In the genomic region with DNA sequence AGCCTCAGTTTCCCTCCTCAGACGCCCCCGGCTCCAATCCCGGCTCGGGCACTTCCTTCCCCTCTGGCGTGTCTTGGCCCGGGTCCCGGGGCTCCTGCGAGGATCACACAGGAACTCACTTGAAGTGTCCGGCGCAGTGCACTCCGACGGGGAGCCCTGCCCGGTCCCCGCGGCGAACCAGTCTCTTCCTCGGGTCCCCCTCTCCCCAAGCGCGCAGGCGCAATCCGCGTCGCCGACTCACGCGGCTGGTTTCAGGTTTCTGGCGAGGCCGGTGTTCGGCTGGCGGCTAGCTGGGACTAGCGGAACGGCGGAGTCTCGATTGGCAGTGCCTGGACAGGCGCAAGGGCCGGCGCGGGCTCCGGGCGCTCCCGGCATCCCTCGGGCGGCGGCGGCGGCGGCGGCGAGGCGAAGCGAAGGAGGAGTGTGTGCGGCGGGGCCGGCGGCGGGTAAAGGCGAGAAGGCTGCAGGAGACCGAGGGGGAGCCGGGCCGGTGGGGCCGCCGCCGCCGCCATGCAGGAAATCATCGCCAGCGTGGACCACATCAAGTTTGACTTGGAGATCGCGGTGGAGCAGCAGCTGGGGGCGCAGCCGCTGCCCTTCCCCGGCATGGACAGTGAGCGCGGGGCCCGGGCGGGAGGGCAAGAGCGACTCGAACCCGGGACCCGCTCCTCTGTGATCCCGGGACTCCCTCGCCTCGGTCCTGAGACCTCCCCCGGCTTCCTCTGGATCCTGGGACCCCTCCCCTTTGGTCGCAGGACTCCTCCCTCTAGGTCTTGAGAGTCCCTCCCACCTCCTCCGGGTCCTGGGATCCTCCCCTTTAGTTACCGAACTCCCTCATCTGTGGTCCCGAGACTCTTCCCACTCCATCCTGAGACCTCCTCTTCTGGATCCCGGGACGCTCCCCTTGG, we compare ENCODE assay signal across 1 cellular context.
TF ChIP-seq lines count a peak whose summit lies in the region.

A gene (plus strand): TSS at position 371 of the 908 bp plus-strand sequence. CDS start 140 bp downstream, at position 511.
A gene with protein sequence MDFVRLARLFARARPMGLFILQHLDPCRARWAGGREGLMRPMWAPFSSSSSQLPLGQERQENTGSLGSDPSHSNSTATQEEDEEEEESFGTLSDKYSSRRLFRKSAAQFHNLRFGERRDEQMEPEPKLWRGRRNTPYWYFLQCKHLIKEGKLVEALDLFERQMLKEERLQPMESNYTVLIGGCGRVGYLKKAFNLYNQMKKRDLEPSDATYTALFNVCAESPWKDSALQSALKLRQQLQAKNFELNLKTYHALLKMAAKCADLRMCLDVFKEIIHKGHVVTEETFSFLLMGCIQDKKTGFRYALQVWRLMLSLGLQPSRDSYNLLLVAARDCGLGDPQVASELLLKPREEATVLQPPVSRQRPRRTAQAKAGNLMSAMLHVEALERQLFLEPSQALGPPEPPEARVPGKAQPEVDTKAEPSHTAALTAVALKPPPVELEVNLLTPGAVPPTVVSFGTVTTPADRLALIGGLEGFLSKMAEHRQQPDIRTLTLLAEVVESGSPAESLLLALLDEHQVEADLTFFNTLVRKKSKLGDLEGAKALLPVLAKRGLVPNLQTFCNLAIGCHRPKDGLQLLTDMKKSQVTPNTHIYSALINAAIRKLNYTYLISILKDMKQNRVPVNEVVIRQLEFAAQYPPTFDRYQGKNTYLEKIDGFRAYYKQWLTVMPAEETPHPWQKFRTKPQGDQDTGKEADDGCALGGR (minus strand): TSS at position 226 of the 908 bp plus-strand sequence. CDS start 3,556 bp downstream, outside the sequence.

TF ChIP-seq in HepG2, 621 proteins besides CTCF, POLR2A, EP300 and RAD21 (continued from another document and continues in another):
- TF ChIP-seq ZC3H4 (CRISPR knock-in tag; IDR thresholded peaks at IDR 0.05; ENCODE audit: borderline replicate concordance) (no peak), XBP1 (CRISPR knock-in tag; IDR thresholded peaks at IDR 0.05) (no peak), ZNF335 (CRISPR knock-in tag; IDR thresholded peaks at IDR 0.05) (peak; percentile 96), ZNF83 (CRISPR knock-in tag; IDR thresholded peaks at IDR 0.05; ENCODE audit: borderline replicate concordance) (no peak; the same call in 1 of the 2 replicates), JUND (CRISPR knock-in tag; IDR thresholded peaks at IDR 0.05) (peak; percentile 30; the same call in 1 of the 2 replicates), ZNF367 (CRISPR knock-in tag; IDR thresholded peaks at IDR 0.05; ENCODE audit: borderline replicate concordance) (no peak), KDM1A (CRISPR knock-in tag; IDR thresholded peaks at IDR 0.05) (no peak), GZF1 (CRISPR knock-in tag; IDR thresholded peaks at IDR 0.05) (no peak; the same call in 1 of the 2 replicates), ARHGAP35 (CRISPR knock-in tag; IDR thresholded peaks at IDR 0.05; ENCODE audit: borderline replicate concordance) (peak; percentile 66; the same call in 1 of the 2 replicates), ZNF674 (CRISPR knock-in tag; IDR thresholded peaks at IDR 0.05; ENCODE audit: low read depth) (0 out of 2 replicates have a peak, but pooled peaks have one; percentile 62), YEATS2 (CRISPR knock-in tag; IDR thresholded peaks at IDR 0.05; ENCODE audit: borderline replicate concordance) (peak; percentile 89), PAWR (CRISPR knock-in tag; IDR thresholded peaks at IDR 0.05; ENCODE audit: borderline replicate concordance) (no peak), WIZ (CRISPR knock-in tag; IDR thresholded peaks at IDR 0.05) (no peak; the same call in 1 of the 2 replicates), GTF2F1 (IDR thresholded peaks at IDR 0.05; ENCODE audit: low read length) (no peak), MYNN (CRISPR knock-in tag; IDR thresholded peaks at IDR 0.05; ENCODE audit: low read depth) (no peak), NKX3-1 (CRISPR knock-in tag; IDR thresholded peaks at IDR 0.05) (no peak), ZNF850 (CRISPR knock-in tag; conservative IDR thresholded peaks at IDR 0.05) (no peak; the same call in 1 of the 2 replicates), SALL1 (CRISPR knock-in tag; IDR thresholded peaks at IDR 0.05) (peak; percentile 80), ZNF10 (CRISPR knock-in tag; IDR thresholded peaks at IDR 0.05; ENCODE audit: borderline replicate concordance, low read depth) (no peak), ZNF263 (CRISPR knock-in tag; IDR thresholded peaks at IDR 0.05) (peak; percentile 93), MAFG (CRISPR knock-in tag; IDR thresholded peaks at IDR 0.05) (no peak), MEF2D (CRISPR knock-in tag; IDR thresholded peaks at IDR 0.05) (peak; percentile 66; the same call in 1 of the 2 replicates), ZNF136 (CRISPR knock-in tag; IDR thresholded peaks at IDR 0.05; ENCODE audit: low read depth) (0 out of 2 replicates have a peak, but pooled peaks have one; percentile 27), ZNF839 (CRISPR knock-in tag; IDR thresholded peaks at IDR 0.05; ENCODE audit: borderline replicate concordance) (no peak), PRMT3 (CRISPR knock-in tag; IDR thresholded peaks at IDR 0.05; ENCODE audit: borderline replicate concordance, low read depth) (0 out of 2 replicates have a peak, but pooled peaks have one; percentile 31), ZNF446 (CRISPR knock-in tag; IDR thresholded peaks at IDR 0.05) (0 out of 2 replicates have a peak, but pooled peaks have one; percentile 60), IKZF1 (IDR thresholded peaks at IDR 0.05) (no peak), ZNF383 (CRISPR knock-in tag; IDR thresholded peaks at IDR 0.05; ENCODE audit: borderline replicate concordance) (no peak), NR3C1 (CRISPR knock-in tag; IDR thresholded peaks at IDR 0.05) (no peak), FOXK1 (CRISPR knock-in tag; IDR thresholded peaks at IDR 0.05; ENCODE audit: borderline replicate concordance, low read depth) (peak; percentile 74; the same call in 1 of the 2 replicates), ELF3 (CRISPR knock-in tag; IDR thresholded peaks at IDR 0.05) (peak; percentile 81), BORCS8-MEF2B (CRISPR knock-in tag; IDR thresholded peaks at IDR 0.05) (peak; percentile 85; the same call in 1 of the 2 replicates), YEATS4 (CRISPR knock-in tag; IDR thresholded peaks at IDR 0.05; ENCODE audit: borderline replicate concordance) (peak; percentile 81), RXRB (CRISPR knock-in tag; IDR thresholded peaks at IDR 0.05; ENCODE audit: borderline replicate concordance) (peak; percentile 65), ZNF781 (CRISPR knock-in tag; IDR thresholded peaks at IDR 0.05; ENCODE audit: borderline replicate concordance, not compliant biosample characterization) (no peak), ZNF577 (CRISPR knock-in tag; IDR thresholded peaks at IDR 0.05; ENCODE audit: borderline replicate concordance, low read depth) (no peak), PCBP2 (optimal IDR thresholded peaks at IDR 0.05; ENCODE audit: low read depth, low read length, poor library complexity, severe bottlenecking) (no peak)
- TF ChIP-seq, protein P1, sequence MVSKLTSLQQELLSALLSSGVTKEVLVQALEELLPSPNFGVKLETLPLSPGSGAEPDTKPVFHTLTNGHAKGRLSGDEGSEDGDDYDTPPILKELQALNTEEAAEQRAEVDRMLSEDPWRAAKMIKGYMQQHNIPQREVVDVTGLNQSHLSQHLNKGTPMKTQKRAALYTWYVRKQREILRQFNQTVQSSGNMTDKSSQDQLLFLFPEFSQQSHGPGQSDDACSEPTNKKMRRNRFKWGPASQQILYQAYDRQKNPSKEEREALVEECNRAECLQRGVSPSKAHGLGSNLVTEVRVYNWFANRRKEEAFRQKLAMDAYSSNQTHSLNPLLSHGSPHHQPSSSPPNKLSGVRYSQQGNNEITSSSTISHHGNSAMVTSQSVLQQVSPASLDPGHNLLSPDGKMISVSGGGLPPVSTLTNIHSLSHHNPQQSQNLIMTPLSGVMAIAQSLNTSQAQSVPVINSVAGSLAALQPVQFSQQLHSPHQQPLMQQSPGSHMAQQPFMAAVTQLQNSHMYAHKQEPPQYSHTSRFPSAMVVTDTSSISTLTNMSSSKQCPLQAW (CRISPR knock-in tag; IDR thresholded peaks at IDR 0.05) = peak; percentile 75
- TF ChIP-seq, protein P2, sequence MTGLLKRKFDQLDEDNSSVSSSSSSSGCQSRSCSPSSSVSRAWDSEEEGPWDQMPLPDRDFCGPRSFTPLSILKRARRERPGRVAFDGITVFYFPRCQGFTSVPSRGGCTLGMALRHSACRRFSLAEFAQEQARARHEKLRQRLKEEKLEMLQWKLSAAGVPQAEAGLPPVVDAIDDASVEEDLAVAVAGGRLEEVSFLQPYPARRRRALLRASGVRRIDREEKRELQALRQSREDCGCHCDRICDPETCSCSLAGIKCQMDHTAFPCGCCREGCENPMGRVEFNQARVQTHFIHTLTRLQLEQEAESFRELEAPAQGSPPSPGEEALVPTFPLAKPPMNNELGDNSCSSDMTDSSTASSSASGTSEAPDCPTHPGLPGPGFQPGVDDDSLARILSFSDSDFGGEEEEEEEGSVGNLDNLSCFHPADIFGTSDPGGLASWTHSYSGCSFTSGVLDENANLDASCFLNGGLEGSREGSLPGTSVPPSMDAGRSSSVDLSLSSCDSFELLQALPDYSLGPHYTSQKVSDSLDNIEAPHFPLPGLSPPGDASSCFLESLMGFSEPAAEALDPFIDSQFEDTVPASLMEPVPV (CRISPR knock-in tag; IDR thresholded peaks at IDR 0.05) = peak; percentile 77; the same call in 1 of the 2 replicates
- TF ChIP-seq, protein P3, sequence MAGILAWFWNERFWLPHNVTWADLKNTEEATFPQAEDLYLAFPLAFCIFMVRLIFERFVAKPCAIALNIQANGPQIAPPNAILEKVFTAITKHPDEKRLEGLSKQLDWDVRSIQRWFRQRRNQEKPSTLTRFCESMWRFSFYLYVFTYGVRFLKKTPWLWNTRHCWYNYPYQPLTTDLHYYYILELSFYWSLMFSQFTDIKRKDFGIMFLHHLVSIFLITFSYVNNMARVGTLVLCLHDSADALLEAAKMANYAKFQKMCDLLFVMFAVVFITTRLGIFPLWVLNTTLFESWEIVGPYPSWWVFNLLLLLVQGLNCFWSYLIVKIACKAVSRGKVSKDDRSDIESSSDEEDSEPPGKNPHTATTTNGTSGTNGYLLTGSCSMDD (CRISPR knock-in tag; IDR thresholded peaks at IDR 0.05) = no peak
- TF ChIP-seq, protein P4, sequence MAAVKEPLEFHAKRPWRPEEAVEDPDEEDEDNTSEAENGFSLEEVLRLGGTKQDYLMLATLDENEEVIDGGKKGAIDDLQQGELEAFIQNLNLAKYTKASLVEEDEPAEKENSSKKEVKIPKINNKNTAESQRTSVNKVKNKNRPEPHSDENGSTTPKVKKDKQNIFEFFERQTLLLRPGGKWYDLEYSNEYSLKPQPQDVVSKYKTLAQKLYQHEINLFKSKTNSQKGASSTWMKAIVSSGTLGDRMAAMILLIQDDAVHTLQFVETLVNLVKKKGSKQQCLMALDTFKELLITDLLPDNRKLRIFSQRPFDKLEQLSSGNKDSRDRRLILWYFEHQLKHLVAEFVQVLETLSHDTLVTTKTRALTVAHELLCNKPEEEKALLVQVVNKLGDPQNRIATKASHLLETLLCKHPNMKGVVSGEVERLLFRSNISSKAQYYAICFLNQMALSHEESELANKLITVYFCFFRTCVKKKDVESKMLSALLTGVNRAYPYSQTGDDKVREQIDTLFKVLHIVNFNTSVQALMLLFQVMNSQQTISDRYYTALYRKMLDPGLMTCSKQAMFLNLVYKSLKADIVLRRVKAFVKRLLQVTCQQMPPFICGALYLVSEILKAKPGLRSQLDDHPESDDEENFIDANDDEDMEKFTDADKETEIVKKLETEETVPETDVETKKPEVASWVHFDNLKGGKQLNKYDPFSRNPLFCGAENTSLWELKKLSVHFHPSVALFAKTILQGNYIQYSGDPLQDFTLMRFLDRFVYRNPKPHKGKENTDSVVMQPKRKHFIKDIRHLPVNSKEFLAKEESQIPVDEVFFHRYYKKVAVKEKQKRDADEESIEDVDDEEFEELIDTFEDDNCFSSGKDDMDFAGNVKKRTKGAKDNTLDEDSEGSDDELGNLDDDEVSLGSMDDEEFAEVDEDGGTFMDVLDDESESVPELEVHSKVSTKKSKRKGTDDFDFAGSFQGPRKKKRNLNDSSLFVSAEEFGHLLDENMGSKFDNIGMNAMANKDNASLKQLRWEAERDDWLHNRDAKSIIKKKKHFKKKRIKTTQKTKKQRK (IDR thresholded peaks at IDR 0.05; ENCODE audit: low read length) = no peak
- TF ChIP-seq, protein P5, sequence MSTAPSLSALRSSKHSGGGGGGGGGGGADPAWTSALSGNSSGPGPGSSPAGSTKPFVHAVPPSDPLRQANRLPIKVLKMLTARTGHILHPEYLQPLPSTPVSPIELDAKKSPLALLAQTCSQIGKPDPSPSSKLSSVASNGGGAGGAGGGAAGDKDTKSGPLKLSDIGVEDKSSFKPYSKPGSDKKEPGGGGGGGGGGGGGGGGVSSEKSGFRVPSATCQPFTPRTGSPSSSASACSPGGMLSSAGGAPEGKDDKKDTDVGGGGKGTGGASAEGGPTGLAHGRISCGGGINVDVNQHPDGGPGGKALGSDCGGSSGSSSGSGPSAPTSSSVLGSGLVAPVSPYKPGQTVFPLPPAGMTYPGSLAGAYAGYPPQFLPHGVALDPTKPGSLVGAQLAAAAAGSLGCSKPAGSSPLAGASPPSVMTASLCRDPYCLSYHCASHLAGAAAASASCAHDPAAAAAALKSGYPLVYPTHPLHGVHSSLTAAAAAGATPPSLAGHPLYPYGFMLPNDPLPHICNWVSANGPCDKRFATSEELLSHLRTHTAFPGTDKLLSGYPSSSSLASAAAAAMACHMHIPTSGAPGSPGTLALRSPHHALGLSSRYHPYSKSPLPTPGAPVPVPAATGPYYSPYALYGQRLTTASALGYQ (CRISPR knock-in tag; IDR thresholded peaks at IDR 0.05) = peak; percentile 37; the same call in 1 of the 2 replicates
- TF ChIP-seq, protein P6, sequence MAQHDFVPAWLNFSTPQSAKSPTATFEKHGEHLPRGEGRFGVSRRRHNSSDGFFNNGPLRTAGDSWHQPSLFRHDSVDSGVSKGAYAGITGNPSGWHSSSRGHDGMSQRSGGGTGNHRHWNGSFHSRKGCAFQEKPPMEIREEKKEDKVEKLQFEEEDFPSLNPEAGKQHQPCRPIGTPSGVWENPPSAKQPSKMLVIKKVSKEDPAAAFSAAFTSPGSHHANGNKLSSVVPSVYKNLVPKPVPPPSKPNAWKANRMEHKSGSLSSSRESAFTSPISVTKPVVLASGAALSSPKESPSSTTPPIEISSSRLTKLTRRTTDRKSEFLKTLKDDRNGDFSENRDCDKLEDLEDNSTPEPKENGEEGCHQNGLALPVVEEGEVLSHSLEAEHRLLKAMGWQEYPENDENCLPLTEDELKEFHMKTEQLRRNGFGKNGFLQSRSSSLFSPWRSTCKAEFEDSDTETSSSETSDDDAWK (CRISPR knock-in tag; IDR thresholded peaks at IDR 0.05) = no peak
- TF ChIP-seq, protein P7, sequence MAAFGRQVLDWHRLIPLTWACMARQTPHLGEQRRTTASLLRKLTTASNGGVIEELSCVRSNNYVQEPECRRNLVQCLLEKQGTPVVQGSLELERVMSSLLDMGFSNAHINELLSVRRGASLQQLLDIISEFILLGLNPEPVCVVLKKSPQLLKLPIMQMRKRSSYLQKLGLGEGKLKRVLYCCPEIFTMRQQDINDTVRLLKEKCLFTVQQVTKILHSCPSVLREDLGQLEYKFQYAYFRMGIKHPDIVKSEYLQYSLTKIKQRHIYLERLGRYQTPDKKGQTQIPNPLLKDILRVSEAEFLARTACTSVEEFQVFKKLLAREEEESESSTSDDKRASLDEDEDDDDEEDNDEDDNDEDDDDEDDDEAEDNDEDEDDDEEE (CRISPR knock-in tag; IDR thresholded peaks at IDR 0.05) = peak; percentile 63; the same call in 1 of the 2 replicates
- TF ChIP-seq, protein P8, sequence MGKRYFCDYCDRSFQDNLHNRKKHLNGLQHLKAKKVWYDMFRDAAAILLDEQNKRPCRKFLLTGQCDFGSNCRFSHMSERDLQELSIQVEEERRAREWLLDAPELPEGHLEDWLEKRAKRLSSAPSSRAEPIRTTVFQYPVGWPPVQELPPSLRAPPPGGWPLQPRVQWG (CRISPR knock-in tag; IDR thresholded peaks at IDR 0.05; ENCODE audit: borderline replicate concordance, low read depth) = no peak
- TF ChIP-seq, protein P9, sequence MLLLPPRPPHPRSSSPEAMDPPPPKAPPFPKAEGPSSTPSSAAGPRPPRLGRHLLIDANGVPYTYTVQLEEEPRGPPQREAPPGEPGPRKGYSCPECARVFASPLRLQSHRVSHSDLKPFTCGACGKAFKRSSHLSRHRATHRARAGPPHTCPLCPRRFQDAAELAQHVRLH (CRISPR knock-in tag; IDR thresholded peaks at IDR 0.05; ENCODE audit: borderline replicate concordance, low read depth) = no peak; the same call in 1 of the 2 replicates
